Comparison of ENCODE assay signal across 8 cellular contexts in the genomic region with DNA sequence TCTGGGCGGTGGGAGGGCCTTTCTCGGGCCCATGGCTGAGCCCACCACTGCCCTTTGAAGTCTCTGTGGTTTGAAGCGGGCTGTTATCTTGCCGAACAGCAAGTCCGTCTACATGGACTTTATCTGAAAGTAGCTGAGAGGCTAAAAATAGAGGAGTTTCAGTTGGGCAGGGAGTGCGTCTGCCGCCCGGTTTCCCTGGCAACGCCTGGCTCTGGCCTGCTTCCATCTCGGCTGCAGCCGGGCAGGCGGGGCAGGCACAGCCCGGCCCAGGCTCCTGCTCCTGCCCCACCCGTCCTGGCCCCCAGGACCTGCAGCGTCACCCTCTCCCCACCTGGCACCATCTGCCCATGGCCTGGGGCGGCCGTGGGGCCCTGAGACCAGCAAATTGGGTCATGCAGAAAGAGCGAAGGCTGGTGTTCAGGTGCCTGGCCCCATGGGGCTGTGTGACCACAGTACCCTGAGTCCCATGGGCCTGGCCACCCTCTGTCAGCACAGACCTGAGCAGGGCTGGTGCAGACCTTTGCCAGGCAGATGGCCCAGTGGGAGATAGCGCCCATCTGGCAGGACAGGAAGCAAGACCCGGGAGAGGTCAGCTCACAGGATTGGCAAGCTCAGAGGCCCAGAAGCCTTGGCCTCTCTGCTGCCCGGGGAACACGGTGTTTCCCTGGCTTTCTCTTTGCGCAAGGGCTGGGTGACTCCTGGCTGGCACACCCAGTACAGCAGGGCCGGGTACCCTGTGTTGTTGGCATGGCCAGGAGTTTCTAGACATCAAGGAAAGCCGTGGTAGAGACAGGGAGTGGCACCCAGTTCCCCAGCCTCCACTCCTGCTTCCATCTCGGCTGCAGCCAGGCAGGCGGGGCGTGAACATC.
DNase-seq lines count a peak whose midpoint lies in the region; ATAC-seq and TF ChIP-seq lines count a peak whose summit lies in the region.

No MANE protein-coding gene starts in this region.

- H3K36me3 ChIP-seq in adrenal gland (replicated peaks in 1 of 2) (no peaks in the 10 kb centered on the region), prostate gland (no peaks in the 10 kb centered on the region)

- H3K4me3 ChIP-seq in adrenal gland (peak overlapping the region in 1 of 4 donors; percentile 16), prostate gland (no peak overlapping the region)

- DNase-seq in activated naive CD4-positive, alpha-beta T cell treated with anti-CD3 and anti-CD28 coated beads, Interleukin-2, amount 50 U/mL, for 72 hours (ENCODE audit: low spot score in 2 of 2), result peak; percentile 1 to 46
- DNase-seq in activated naive CD4-positive, alpha-beta T cell (lab: John Stamatoyannopoulos, UW), result no peak
- peak in 2 of 3 experiments; percentile 73 to 85 for DNase-seq in NCI-H1417 (lab: John Stamatoyannopoulos, UW)
- peak; percentile 90 to 96 (median 93) for DNase-seq in adrenal gland
- peak; percentile 89 for DNase-seq in cardiac septum (ENCODE audit: low spot score)
- peak; percentile 87 for DNase-seq in prostate gland (ENCODE audit: low spot score)
- DNase-seq in T-helper 9 cell, result no peak

- 15 to 23% (median 17%) methylated on average over 8 to 28 of the region's 28 CpGs for WGBS in adrenal gland, 4 donors
- WGBS in prostate gland, result 15% methylated on average over 27 of the region's 28 CpGs

- peak overlapping the region; percentile 75 to 99 (median 90) for H3K27ac ChIP-seq in adrenal gland
- peak overlapping the region; percentile 74 for H3K27ac ChIP-seq in prostate gland

- H3K27me3 ChIP-seq in adrenal gland, result no peaks in the 10 kb centered on the region
- no peaks in the 10 kb centered on the region for H3K27me3 ChIP-seq in prostate gland (replicated peaks; ENCODE audit: insufficient read depth)

- H3K4me1 ChIP-seq in adrenal gland (replicated peaks in 1 of 2) (peaks cover 48 to 49% of the 10 kb centered on the region in 2 donors), prostate gland (replicated peaks) (peaks cover 16% of the 10 kb centered on the region)

- TF ChIP-seq POLR2A in adrenal gland (IDR thresholded peaks at IDR 0.05) (peak; percentile 12 to 60), prostate gland (IDR thresholded peaks at IDR 0.05) (peak; percentile 7)

- peak in 1 of 2 donors; percentile 18 for ATAC-seq in activated naive CD4-positive, alpha-beta T cell treated with anti-CD3 and anti-CD28 coated beads, Interleukin-2, amount 50 U/mL, for 72 hours
- ATAC-seq in GM19351 (IDR thresholded peaks at IDR 0.05; ENCODE audit: unreplicated experiment), result no peak

- no peak overlapping the region for H3K27ac Mint-ChIP-seq in activated naive CD4-positive, alpha-beta T cell treated with anti-CD3 and anti-CD28 coated beads, Interleukin-2, amount 50 U/mL, for 72 hours

- H3K36me3 Mint-ChIP-seq in activated naive CD4-positive, alpha-beta T cell treated with anti-CD3 and anti-CD28 coated beads, Interleukin-2, amount 50 U/mL, for 72 hours, result no peaks in the 10 kb centered on the region

- TF ChIP-seq CTCF in adrenal gland (IDR thresholded peaks at IDR 0.05) (peak in 5 of 6 experiments; percentile 26 to 75 (median 57)), prostate gland (IDR thresholded peaks at IDR 0.05) (peak in 2 of 4 experiments; percentile 60 to 70)

- H3K9me3 Mint-ChIP-seq in activated naive CD4-positive, alpha-beta T cell treated with anti-CD3 and anti-CD28 coated beads, Interleukin-2, amount 50 U/mL, for 72 hours, result no peaks in the 10 kb centered on the region

- intact Hi-C loops in adrenal gland (cut with DNase I) (no loop called here), cardiac septum (cut with DNase I) (loop anchor here (5.0 kb wide), 1 partner anchor 103 kb away; no protein-coding TSS in a partner anchor), prostate gland (cut with DNase I) (loop anchor here (5.0 kb wide), 3 partner anchors 48 to 247 kb away; no protein-coding TSS in a partner anchor)

- no peaks in the 10 kb centered on the region for H3K9me3 ChIP-seq in adrenal gland (replicated peaks in 1 of 3)
- no peaks in the 10 kb centered on the region for H3K9me3 ChIP-seq in prostate gland

Comparison
In these comparisons a context has a peak if more than half of its experiments do, and no peak if none do; other contexts are left out.
1. DNase-seq: peak in activated naive CD4-positive, alpha-beta T cell treated with anti-CD3 and anti-CD28 coated beads, Interleukin-2, amount 50 U/mL, for 72 hours (2 of 2), NCI-H1417 (2 of 3), adrenal gland (7 of 7), cardiac septum (single experiment) and prostate gland (single experiment); none in activated naive CD4-positive, alpha-beta T cell (0 of 4) and T-helper 9 cell (single experiment).
2. intact Hi-C loops: an anchor here in cardiac septum (5.0 kb wide) and prostate gland (5.0 kb wide); none called in adrenal gland.